1 cellular context compared by ENCODE assay signal in the genomic region with DNA sequence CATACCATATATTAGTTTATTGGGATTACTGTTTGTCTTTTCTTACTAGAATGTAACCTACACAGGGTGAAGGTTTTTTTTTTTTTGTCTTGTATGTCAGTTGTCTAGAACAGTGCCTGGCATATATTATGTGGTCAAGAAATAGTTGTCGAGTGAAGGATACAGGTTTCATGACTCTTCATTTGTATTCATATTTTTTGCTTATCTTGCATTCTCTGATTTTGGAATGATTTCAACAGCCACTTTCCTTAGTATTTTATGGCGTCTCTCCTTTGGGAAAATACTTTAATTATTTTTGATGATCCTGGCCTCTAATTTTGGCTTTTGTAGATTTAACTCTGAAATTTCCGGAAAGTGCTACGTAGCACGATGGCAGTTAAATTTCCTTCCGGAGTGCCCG.
TF ChIP-seq lines count a peak whose summit lies in the region.

No MANE protein-coding gene starts in this region.

TF ChIP-seq in K562, 482 proteins besides CTCF, POLR2A, EP300 and RAD21:
- TF ChIP-seq, protein P1, sequence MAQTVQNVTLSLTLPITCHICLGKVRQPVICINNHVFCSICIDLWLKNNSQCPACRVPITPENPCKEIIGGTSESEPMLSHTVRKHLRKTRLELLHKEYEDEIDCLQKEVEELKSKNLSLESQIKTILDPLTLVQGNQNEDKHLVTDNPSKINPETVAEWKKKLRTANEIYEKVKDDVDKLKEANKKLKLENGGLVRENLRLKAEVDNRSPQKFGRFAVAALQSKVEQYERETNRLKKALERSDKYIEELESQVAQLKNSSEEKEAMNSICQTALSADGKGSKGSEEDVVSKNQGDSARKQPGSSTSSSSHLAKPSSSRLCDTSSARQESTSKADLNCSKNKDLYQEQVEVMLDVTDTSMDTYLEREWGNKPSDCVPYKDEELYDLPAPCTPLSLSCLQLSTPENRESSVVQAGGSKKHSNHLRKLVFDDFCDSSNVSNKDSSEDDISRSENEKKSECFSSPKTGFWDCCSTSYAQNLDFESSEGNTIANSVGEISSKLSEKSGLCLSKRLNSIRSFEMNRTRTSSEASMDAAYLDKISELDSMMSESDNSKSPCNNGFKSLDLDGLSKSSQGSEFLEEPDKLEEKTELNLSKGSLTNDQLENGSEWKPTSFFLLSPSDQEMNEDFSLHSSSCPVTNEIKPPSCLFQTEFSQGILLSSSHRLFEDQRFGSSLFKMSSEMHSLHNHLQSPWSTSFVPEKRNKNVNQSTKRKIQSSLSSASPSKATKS (CRISPR knock-in tag; IDR thresholded peaks at IDR 0.05): no peak
- TF ChIP-seq RBM39 (optimal IDR thresholded peaks at IDR 0.05; ENCODE audit: low read depth, low read length) (no peak), ZNF316 (IDR thresholded peaks at IDR 0.05) (peak; percentile 95), MAFK (IDR thresholded peaks at IDR 0.05; ENCODE audit: low read length) (peak; percentile 86), ARNT (IDR thresholded peaks at IDR 0.05) (no peak), MAFG (tag; conservative IDR thresholded peaks at IDR 0.05) (peak; percentile 87), MAFF (IDR thresholded peaks at IDR 0.05; ENCODE audit: low read length) (peak; percentile 82), C11orf30 (IDR thresholded peaks at IDR 0.05; ENCODE audit: low read depth) (peak; percentile 88)
